Comparison of ENCODE assay signal across 17 cellular contexts in genomic region chr12:115190191-115190590, GRCh38.
DNase-seq lines count a peak whose midpoint lies in the region; ATAC-seq and TF ChIP-seq lines count a peak whose summit lies in the region.
"Had no signal": no experiment of that assay in that cellular context is flagged by ENCODE, and none has a peak within 500 bp of the region (broad histone marks: within the 10 kb centered on the region; RNA-seq: fewer than 3 reads in every experiment).

No MANE protein-coding gene starts in this region.

- ATAC-seq in HG03196 (IDR thresholded peaks at IDR 0.05; ENCODE audit: unreplicated experiment) = no peak

- H3K4me1 ChIP-seq in adipocyte (ENCODE audit: control insufficient read depth, insufficient read depth, low read length) (peaks cover 14% of the 10 kb centered on the region), hepatocyte (ENCODE audit: insufficient read depth) (peaks cover 7% of the 10 kb centered on the region), subcutaneous abdominal adipose tissue (ENCODE audit: control insufficient read depth in 5 of 5, insufficient read depth in 5 of 5, low read length in 5 of 5) (peaks cover 0 to 16% (median 11%) of the 10 kb centered on the region in 5 donors)
- H3K4me1 ChIP-seq: HAP-1 had no signal

- H4K20me1 ChIP-seq in hepatocyte (ENCODE audit: insufficient read depth, poor library complexity, severe bottlenecking) = no peaks in the 10 kb centered on the region

- H3K9ac ChIP-seq in adipocyte (ENCODE audit: low read length) (peak overlapping the region; percentile 46), subcutaneous abdominal adipose tissue (ENCODE audit: low read length in 5 of 5) (peak overlapping the region in 2 of 5 donors; percentile 11 to 22)

- DNase-seq in AG20443 (ENCODE audit: low spot score) (peak; percentile 25), adipocyte (ENCODE audit: low read depth) (peak; percentile 21), hepatocyte (ENCODE audit: low spot score) (no peak), superior temporal gyrus (ENCODE audit: extremely low spot score) (no peak)
- no peak for DNase-seq in activated T-cell treated with anti-CD3 and anti-CD28 coated beads, Interleukin-2, amount 50 U/mL, for 48 hours
- DNase-seq: DMS79, IMR-90, NCI-H1417 treated with DMSO at 0.1 percent for 48 hours, NCI-H187 treated with DMSO at 0.1 percent for 48 hours, NCI-H2227 treated with DMSO at 0.1 percent for 48 hours, NCI-H524 treated with DMSO at 0.1 percent for 48 hours, PC-9, SIG-M5 had no signal

- no peak for TF ChIP-seq CTCF in hepatocyte (IDR thresholded peaks at IDR 0.05; ENCODE audit: poor library complexity)

- H3K9me3 ChIP-seq in adipocyte (ENCODE audit: control insufficient read depth, low read length) (no peaks in the 10 kb centered on the region), hepatocyte (ENCODE audit: low read depth) (no peaks in the 10 kb centered on the region), subcutaneous abdominal adipose tissue (ENCODE audit: control insufficient read depth in 5 of 5, low read length in 5 of 5) (peaks cover 0 to 6% (median 0%) of the 10 kb centered on the region in 5 donors)
- H3K9me3 ChIP-seq: HAP-1 had no signal

- no peak overlapping the region for H3K4me2 ChIP-seq in hepatocyte
- H3K4me2 ChIP-seq: PC-9 had no signal

- no peak overlapping the region for H2AFZ ChIP-seq in hepatocyte
- H2AFZ ChIP-seq: PC-9 had no signal

- WGBS in hepatocyte (ENCODE audit: low lambda C conversion rate, missing lambda C conversion rate) = 73% methylated on average over 5 of the region's 5 CpGs

- no peaks in the 10 kb centered on the region for H3K79me2 ChIP-seq in hepatocyte

- H3K9me2 ChIP-seq in hepatocyte (replicated peaks; ENCODE audit: insufficient read depth) = no peaks in the 10 kb centered on the region

- H3K4me3 ChIP-seq in adipocyte (ENCODE audit: low read length) = peak overlapping the region; percentile 47
- H3K4me3 ChIP-seq in hepatocyte = no peak overlapping the region
- H3K4me3 ChIP-seq in subcutaneous abdominal adipose tissue (ENCODE audit: low read depth in 1 of 5, low read length in 5 of 5) = no peak overlapping the region
- H3K4me3 ChIP-seq: HAP-1, PC-9 had no signal

- H3K27ac ChIP-seq in hepatocyte (peak overlapping the region; percentile 38), subcutaneous abdominal adipose tissue (ENCODE audit: low read depth, low read length) (peak overlapping the region; percentile 5)
- H3K27ac ChIP-seq: PC-9, RWPE1 had no signal

- H3K27me3 ChIP-seq in adipocyte (replicated peaks; ENCODE audit: control insufficient read depth, insufficient read depth, low read length) = no peaks in the 10 kb centered on the region
- H3K27me3 ChIP-seq in hepatocyte = no peaks in the 10 kb centered on the region
- no peaks in the 10 kb centered on the region for H3K27me3 ChIP-seq in subcutaneous abdominal adipose tissue (ENCODE audit: control insufficient read depth in 5 of 5, insufficient read depth in 4 of 5, low read length in 5 of 5)

- no peaks in the 10 kb centered on the region for H3K36me3 ChIP-seq in adipocyte (ENCODE audit: control insufficient read depth, insufficient read depth, low read length, severe bottlenecking)
- no peaks in the 10 kb centered on the region for H3K36me3 ChIP-seq in hepatocyte (replicated peaks; ENCODE audit: insufficient read depth, low read depth)
- no peaks in the 10 kb centered on the region for H3K36me3 ChIP-seq in subcutaneous abdominal adipose tissue (ENCODE audit: control insufficient read depth in 5 of 5, insufficient read depth in 5 of 5, low read length in 5 of 5)
- H3K36me3 ChIP-seq: HAP-1 had no signal

Comparison
In these comparisons a context has a peak if more than half of its experiments do, and no peak if none do; other contexts are left out.
1. DNase-seq: peak in AG20443 (single experiment) and adipocyte (single experiment); none in hepatocyte (single experiment), superior temporal gyrus (single experiment) and activated T-cell treated with anti-CD3 and anti-CD28 coated beads, Interleukin-2, amount 50 U/mL, for 48 hours (0 of 2).